17 cellular contexts compared by ENCODE assay signal in the genomic region with DNA sequence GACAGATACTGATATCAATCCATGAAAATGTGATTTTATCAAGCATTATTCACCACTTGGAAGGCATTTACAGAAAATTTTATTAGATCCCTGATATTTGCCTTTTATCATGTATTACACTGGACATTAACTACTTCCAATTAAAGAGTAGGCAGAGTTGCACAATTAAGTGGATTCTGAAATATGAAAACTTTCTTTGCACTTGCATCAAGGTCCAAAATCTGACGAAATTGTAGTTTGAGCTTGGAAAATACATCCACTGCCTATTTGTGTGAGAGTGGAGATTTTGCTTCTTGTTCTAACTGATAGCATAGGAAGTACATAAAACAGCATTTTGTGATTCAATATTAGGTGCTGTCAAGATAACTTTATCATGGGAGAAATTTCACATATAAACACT. TPM values are rescaled to one million over a fixed set of nuclear protein-coding genes. Genes with fewer than 3 reads are reported as not detected.
DNase-seq lines count a peak whose midpoint lies in the region; ATAC-seq and TF ChIP-seq lines count a peak whose summit lies in the region.
"Had no signal": no experiment of that assay in that cellular context is flagged by ENCODE, and none has a peak within 500 bp of the region (broad histone marks: within the 10 kb centered on the region; RNA-seq: fewer than 3 reads in every experiment).

No MANE protein-coding gene starts in this region.

- no peak overlapping the region for H4K91ac ChIP-seq in IMR-90 (ENCODE audit: insufficient read depth, low read depth, low read length)

- no peak overlapping the region for H3K14ac ChIP-seq in IMR-90 (replicated peaks; ENCODE audit: low read depth, low read length)

- H3K4me3 ChIP-seq in SK-N-SH (ENCODE audit: low read depth in 2 of 2, low read length in 1 of 2): no peak overlapping the region
- no peak overlapping the region for H3K4me3 ChIP-seq in IMR-90 (ENCODE audit: insufficient read depth, low read depth, low read length)
- H3K4me3 ChIP-seq in adrenal gland: no peak overlapping the region
- H3K4me3 ChIP-seq in foreskin fibroblast (ENCODE audit: low read depth in 1 of 2, low read length in 2 of 2): no peak overlapping the region
- H3K4me3 ChIP-seq: HAP-1, K562 had no signal

- CTCF ChIA-PET in SK-N-SH (lab: Yijun Ruan, JAX) (no interaction called here), IMR-90 (lab: Yijun Ruan, JAX) (interaction anchor here (0.5 kb wide), 1 partner anchor 187 kb away, joined by 4 read pairs; no protein-coding TSS in a partner anchor)

- no peak overlapping the region for H2AFZ ChIP-seq in SK-N-SH (ENCODE audit: low read depth)
- no peak overlapping the region for H2AFZ ChIP-seq in IMR-90 (replicated peaks; ENCODE audit: low read length, poor library complexity)

- no peak overlapping the region for H2AK5ac ChIP-seq in IMR-90 (ENCODE audit: low read depth, low read length)

- no peak overlapping the region for H2BK120ac ChIP-seq in IMR-90 (ENCODE audit: low read depth, low read length)

- H3K9ac ChIP-seq in SK-N-SH (no peak overlapping the region), IMR-90 (ENCODE audit: low read depth, low read length) (no peak overlapping the region)

- H3K36me3 ChIP-seq in SK-N-SH (replicated peaks in 1 of 2; ENCODE audit: control insufficient read depth in 1 of 2, insufficient read depth in 2 of 2, low read length in 1 of 2) (peaks cover 7 to 46% of the 10 kb centered on the region in 2 experiments), IMR-90 (ENCODE audit: control insufficient read depth, insufficient read depth, low read length) (peaks cover 8% of the 10 kb centered on the region; the same call in 1 of the 2 replicates), adrenal gland (replicated peaks in 1 of 2) (no peaks in the 10 kb centered on the region)
- H3K36me3 ChIP-seq: HAP-1 had no signal

- peaks cover 3% of the 10 kb centered on the region for H3K9me1 ChIP-seq in IMR-90 (ENCODE audit: insufficient read depth, low read length)

- no peak for TF ChIP-seq EP300 in SK-N-SH (IDR thresholded peaks at IDR 0.05; ENCODE audit: borderline replicate concordance in 1 of 2, low read depth in 1 of 2, low read length in 1 of 2)

- H2BK5ac ChIP-seq in IMR-90 (ENCODE audit: low read depth, low read length, poor library complexity, severe bottlenecking): no peak overlapping the region

- no peak overlapping the region for H3K23ac ChIP-seq in IMR-90 (ENCODE audit: low read depth, low read length)

- TF ChIP-seq POLR2A in IMR-90 (IDR thresholded peaks at IDR 0.05; ENCODE audit: low read depth, low read length): no peak
- no peak for TF ChIP-seq POLR2A in adrenal gland (IDR thresholded peaks at IDR 0.05)

- ATAC-seq in SK-N-SH treated with all-trans-retinoic acid at 6 μM for 48 hours: no peak
- ATAC-seq in IMR-90 (ENCODE audit: low read depth): no peak
- no peak for ATAC-seq in HG03521 (IDR thresholded peaks at IDR 0.05; ENCODE audit: unreplicated experiment)
- ATAC-seq: K562 had no signal

- in situ Hi-C loops in IMR-90 (cut with MboI; ENCODE audit: low sequenced_read_pairs): no loop called here

- BruUV-seq in IMR-90 (replicated peaks; lab: Mats Ljungman, UMichigan): no TSS peak

- peaks cover 17% of the 10 kb centered on the region; the same call in 1 of the 2 replicates for H3K79me2 ChIP-seq in SK-N-SH (ENCODE audit: insufficient read depth)

- H4K8ac ChIP-seq in IMR-90 (ENCODE audit: low read depth in 2 of 2, low read length in 2 of 2): no peak overlapping the region

- no peak overlapping the region for H2AK9ac ChIP-seq in IMR-90 (replicated peaks; ENCODE audit: low read depth, low read length, poor library complexity)

- intact Hi-C loops in IMR-90 (cut with micrococcal nuclease): no loop called here
- intact Hi-C loops in adrenal gland (cut with DNase I): no loop called here

- POLR2A ChIA-PET in SK-N-SH (lab: Yijun Ruan, JAX) (no interaction called here), IMR-90 (lab: Charles Lee; ENCODE audit: unreplicated experiment) (no interaction called here)

- no peak overlapping the region for H3K18ac ChIP-seq in IMR-90 (ENCODE audit: low read depth, low read length)

- no peak overlapping the region for H3K4ac ChIP-seq in IMR-90 (ENCODE audit: low read depth, low read length)

- DNase-seq in SK-N-SH (no peak), IMR-90 (no peak), fibroblast of peridontal ligament (ENCODE audit: extremely low read depth) (peak; percentile 8), adrenal gland (no peak), AG08396 (ENCODE audit: low spot score) (no peak), foreskin fibroblast (no peak)
- DNase-seq: C1 segment of cervical spinal cord; Calu3; CD4-positive, alpha-beta T cell; DMS79; GOT3 had no signal

- no peaks in the 10 kb centered on the region for H4K20me1 ChIP-seq in SK-N-SH (ENCODE audit: insufficient read depth)
- H4K20me1 ChIP-seq in IMR-90 (ENCODE audit: insufficient read depth, low read length): 0 out of 2 replicates have a peak, but pooled peaks cover 5% of the 10 kb centered on the region

- no peak overlapping the region for H3K4me2 ChIP-seq in SK-N-SH
- no peak overlapping the region for H3K4me2 ChIP-seq in IMR-90 (ENCODE audit: low read depth, low read length)

- dilution Hi-C loops in IMR-90 (cut with HindIII; ENCODE audit: low sequenced_read_pairs, unreplicated experiment): no loop called here

- H2BK20ac ChIP-seq in IMR-90 (ENCODE audit: low read depth, low read length): no peak overlapping the region

- 100% methylated on average over 1 of the region's 1 CpG for WGBS in SK-N-SH (ENCODE audit: low lambda C conversion rate)
- WGBS in IMR-90 (ENCODE audit: extremely low coverage in 2 of 2, insufficient read length in 1 of 2), 2 experiments: no CpG with 5 or more reads among the region's 1 CpG
- WGBS in adrenal gland, 4 donors: 68 to 72% (median 70%) methylated on average over 1 of the region's 1 CpG

- peaks cover 17 to 24% of the 10 kb centered on the region in 2 experiments for H3K79me1 ChIP-seq in IMR-90 (ENCODE audit: low read depth in 1 of 2, low read length in 2 of 2)

- H3F3A ChIP-seq in SK-N-SH (replicated peaks; ENCODE audit: insufficient read depth): peaks cover 5% of the 10 kb centered on the region

- H3K9me3 ChIP-seq in SK-N-SH (0 out of 2 replicates have a peak, but pooled peaks cover 6% of the 10 kb centered on the region), IMR-90 (ENCODE audit: control insufficient read depth, insufficient read depth, low read length) (peaks cover 2% of the 10 kb centered on the region), adrenal gland (replicated peaks in 1 of 3) (no peaks in the 10 kb centered on the region)
- H3K9me3 ChIP-seq: HAP-1 had no signal

- TF ChIP-seq CTCF in SK-N-SH (IDR thresholded peaks at IDR 0.05) (no peak), IMR-90 (conservative IDR thresholded peaks at IDR 0.05; ENCODE audit: low read depth, low read length) (no peak), adrenal gland (IDR thresholded peaks at IDR 0.05) (no peak), foreskin fibroblast (IDR thresholded peaks at IDR 0.05; ENCODE audit: low read depth, low read length) (no peak)

- no peak overlapping the region for H2BK15ac ChIP-seq in IMR-90 (ENCODE audit: low read depth, low read length)

- H3K27me3 ChIP-seq in SK-N-SH (ENCODE audit: insufficient read depth): no peaks in the 10 kb centered on the region
- no peaks in the 10 kb centered on the region for H3K27me3 ChIP-seq in IMR-90 (ENCODE audit: control insufficient read depth, insufficient read depth, low read length)
- no peaks in the 10 kb centered on the region for H3K27me3 ChIP-seq in adrenal gland

- no peaks in the 10 kb centered on the region for H3K9me2 ChIP-seq in SK-N-SH

- no peak overlapping the region for H3K56ac ChIP-seq in IMR-90 (ENCODE audit: extremely low read depth, insufficient read depth, low read length)

- H3K27ac ChIP-seq in SK-N-SH (ENCODE audit: low read depth in 2 of 2, low read length in 1 of 2) (no peak overlapping the region), IMR-90 (ENCODE audit: insufficient read depth, low read length) (no peak overlapping the region), adrenal gland (no peak overlapping the region)
- H3K27ac ChIP-seq: 22Rv1 had no signal

- no peak overlapping the region for H4K5ac ChIP-seq in IMR-90 (ENCODE audit: low read depth, low read length)

- no peaks in the 10 kb centered on the region; a peak in 1 of 4 replicates for H3K4me1 ChIP-seq in SK-N-SH (ENCODE audit: control insufficient read depth in 1 of 2, insufficient read depth in 2 of 2, low read depth in 1 of 2, low read length in 1 of 2)
- H3K4me1 ChIP-seq in IMR-90 (ENCODE audit: control insufficient read depth, insufficient read depth, low read length): no peaks in the 10 kb centered on the region
- no peaks in the 10 kb centered on the region for H3K4me1 ChIP-seq in adrenal gland (replicated peaks in 1 of 2)

- TF ChIP-seq RAD21 in SK-N-SH (IDR thresholded peaks at IDR 0.05; ENCODE audit: low read length) (no peak), IMR-90 (IDR thresholded peaks at IDR 0.05; ENCODE audit: low read length) (no peak)

TF ChIP-seq in SK-N-SH treated with all-trans-retinoic acid at 6 μM for 48 hours, 23 proteins besides CTCF, POLR2A, EP300 and RAD21:
- TF ChIP-seq TOX (CRISPR knock-in tag; IDR thresholded peaks at IDR 0.05; ENCODE audit: borderline replicate concordance) (no peak), ISL1 (CRISPR knock-in tag; IDR thresholded peaks at IDR 0.05) (0 out of 2 replicates have a peak, but pooled peaks have one; percentile 15)

TF ChIP-seq in SK-N-SH, 30 proteins besides CTCF, POLR2A, EP300 and RAD21:
- TF ChIP-seq NFIC (IDR thresholded peaks at IDR 0.05; ENCODE audit: borderline replicate concordance) (no peak), EZH2phosphoT487 (IDR thresholded peaks at IDR 0.05; ENCODE audit: borderline replicate concordance, low read depth) (no peak), GABPA (IDR thresholded peaks at IDR 0.05; ENCODE audit: low read depth) (no peak)

TF ChIP-seq in IMR-90, 13 proteins besides CTCF, POLR2A, EP300 and RAD21:
- peak; percentile 3; the same call in 1 of the 2 replicates for TF ChIP-seq CEBPB (IDR thresholded peaks at IDR 0.05; ENCODE audit: low read depth, low read length)
- TF ChIP-seq NFE2L2 (IDR thresholded peaks at IDR 0.05; ENCODE audit: low read depth, low read length): no peak
TF ChIP-seq in IMR-90: peak in this region for 1.

RNA-seq across cellular contexts. Expression of gene SLC12A8, which starts 49.6 kb away (rescaled TPM):
- polyA plus RNA-seq in SK-N-SH (2012; rRNA removed) (7.5 and 13.2 TPM in 2 replicates), IMR-90 (2012; rRNA removed) (3.5 and 4.3 TPM in 2 replicates), adrenal gland (1 to 10 TPM; 1.1 to 1.9 (median 1.4) TPM)
- 6.1 and 6.6 TPM in 2 replicates for polyA plus RNA-seq in SK-N-SH (2012; cell fraction: cytosol; rRNA removed)
- 23.0 and 26.6 TPM in 2 replicates for polyA plus RNA-seq in SK-N-SH (2012; cell fraction: nucleus; rRNA removed)
- total RNA-seq in IMR-90 (2012; rRNA removed) (1.9 and 2.2 TPM in 2 replicates), adrenal gland (1 to 10 TPM; 1.0 to 5.9 (median 3.0) TPM)
- polyA plus RNA-seq in IMR-90 (2012; cell fraction: cytosol; rRNA removed): 3.6 and 5.2 TPM in 2 replicates
- polyA plus RNA-seq in IMR-90 (2012; cell fraction: nucleus; rRNA removed; ENCODE audit: low replicate concordance): 10.1 and 12.4 TPM in 2 replicates
- total RNA-seq: G401 had no signal
